In the genomic region with DNA sequence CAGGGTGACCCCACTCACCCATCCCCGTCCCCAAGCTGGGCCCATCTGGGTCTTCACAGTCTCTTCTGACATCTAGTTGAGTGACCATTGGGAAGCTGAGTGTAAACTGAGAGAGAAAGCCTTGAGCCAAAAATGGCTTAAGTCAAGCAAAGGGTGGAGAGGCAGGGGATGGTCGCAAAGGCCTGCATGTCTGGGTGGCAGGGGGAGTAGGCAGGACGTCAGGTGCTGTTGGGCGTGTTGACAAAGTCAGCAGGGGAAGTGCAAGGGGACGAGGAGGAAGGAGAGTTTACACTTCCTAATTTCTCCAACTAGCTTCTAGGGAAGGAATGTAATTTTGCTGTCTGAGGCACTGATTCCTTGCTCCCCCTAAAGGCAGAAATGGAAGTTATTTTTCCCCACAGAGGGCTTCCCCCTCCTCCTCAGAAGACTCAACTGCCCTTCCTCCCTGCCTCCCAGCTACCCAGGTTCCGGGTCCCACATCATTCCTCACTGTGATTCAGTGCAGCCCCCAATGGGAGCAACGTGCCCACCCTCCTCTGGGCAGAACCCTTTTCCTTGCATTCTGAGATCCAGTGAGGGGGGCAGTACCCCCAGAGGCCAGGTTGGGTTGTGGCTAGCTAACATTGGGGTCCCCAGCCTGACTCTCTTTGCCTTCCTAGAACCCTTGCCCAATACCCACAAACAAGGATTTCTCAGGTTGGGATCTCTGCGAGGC, we compare ENCODE assay signal across 8 cellular contexts. TPM values are rescaled to one million over a fixed set of nuclear protein-coding genes. Genes with fewer than 3 reads are reported as not detected.
A peak's percentile ranks its signal among the peaks of the same experiment; 100 is the strongest.
DNase-seq lines count a peak whose midpoint lies in the region; ATAC-seq, FAIRE-seq and TF ChIP-seq lines count a peak whose summit lies in the region.

No MANE protein-coding gene starts in this region.

- peak; percentile 83 for FAIRE-seq in astrocyte (lab: Jason Lieb, UNC)

- no peak overlapping the region for H3K27ac Mint-ChIP-seq in astrocyte (ENCODE audit: unreplicated experiment)
- no peak overlapping the region for H3K27ac Mint-ChIP-seq in stimulated activated naive CD8-positive, alpha-beta T cell treated with anti-CD3 and anti-CD28 coated beads, Interleukin-15, amount 100 ng/mL, for 72 hours

- H3K27me3 Mint-ChIP-seq in astrocyte (ENCODE audit: low read depth, unreplicated experiment), result peaks cover 61% of the 10 kb centered on the region
- peaks cover 85% of the 10 kb centered on the region for H3K27me3 Mint-ChIP-seq in stimulated activated naive CD8-positive, alpha-beta T cell treated with anti-CD3 and anti-CD28 coated beads, Interleukin-15, amount 100 ng/mL, for 72 hours
- peaks cover 64% of the 10 kb centered on the region for H3K27me3 Mint-ChIP-seq in activated T-cell treated with anti-CD3 and anti-CD28 coated beads, Interleukin-2, amount 50 U/mL, for 4 hours (ENCODE audit: low read depth)

- no peak overlapping the region for H3K4me3 ChIP-seq in astrocyte (ENCODE audit: insufficient read depth, low read depth, low read length)

- H3K4me2 ChIP-seq in astrocyte (ENCODE audit: low read length), result no peak overlapping the region

- H3K27me3 ChIP-seq in astrocyte (ENCODE audit: insufficient read depth, low read length), result peaks cover 6% of the 10 kb centered on the region

- DNase-seq in AG08396 (ENCODE audit: low spot score), result peak; percentile 66
- peak; percentile 16 for DNase-seq in HT-29 (ENCODE audit: low spot score)
- DNase-seq in astrocyte (ENCODE audit: low read depth), result peak; percentile 6
- peak; percentile 64 for DNase-seq in left kidney (ENCODE audit: low read depth, low spot score)
- DNase-seq in stimulated activated naive CD8-positive, alpha-beta T cell treated with anti-CD3 and anti-CD28 coated beads, Interleukin-15, amount 100 ng/mL, for 72 hours, result no peak
- DNase-seq in activated T-cell treated with anti-CD3 and anti-CD28 coated beads, Interleukin-2, amount 50 U/mL, for 4 hours, result no peak
- DNase-seq in NCI-H345 (lab: John Stamatoyannopoulos, UW), result no peak

- peak; percentile 42 for TF ChIP-seq CTCF in astrocyte (IDR thresholded peaks at IDR 0.05; ENCODE audit: insufficient read depth, low read depth, low read length)

- H4K20me1 ChIP-seq in astrocyte (ENCODE audit: insufficient read depth, low read length), result peaks cover 10% of the 10 kb centered on the region

- H3K4me3 Mint-ChIP-seq in astrocyte (ENCODE audit: unreplicated experiment), result no peak overlapping the region
- no peak overlapping the region for H3K4me3 Mint-ChIP-seq in stimulated activated naive CD8-positive, alpha-beta T cell treated with anti-CD3 and anti-CD28 coated beads, Interleukin-15, amount 100 ng/mL, for 72 hours
- H3K4me3 Mint-ChIP-seq in activated T-cell treated with anti-CD3 and anti-CD28 coated beads, Interleukin-2, amount 50 U/mL, for 4 hours, result no peak overlapping the region

- no peak overlapping the region for H3K27ac ChIP-seq in astrocyte (ENCODE audit: low read depth, low read length)

- H3K9me3 ChIP-seq in astrocyte (ENCODE audit: insufficient read depth, low read depth, low read length), result no peaks in the 10 kb centered on the region

- H3K9me3 Mint-ChIP-seq in astrocyte (ENCODE audit: unreplicated experiment), result no peaks in the 10 kb centered on the region
- H3K9me3 Mint-ChIP-seq in stimulated activated naive CD8-positive, alpha-beta T cell treated with anti-CD3 and anti-CD28 coated beads, Interleukin-15, amount 100 ng/mL, for 72 hours, result no peaks in the 10 kb centered on the region
- H3K9me3 Mint-ChIP-seq in activated T-cell treated with anti-CD3 and anti-CD28 coated beads, Interleukin-2, amount 50 U/mL, for 4 hours, result no peaks in the 10 kb centered on the region

- no peak overlapping the region for H3K9ac ChIP-seq in astrocyte (ENCODE audit: low read length)

- H3K4me1 ChIP-seq in astrocyte (ENCODE audit: insufficient read depth, low read length), result peaks cover 11% of the 10 kb centered on the region

- H3K4me1 Mint-ChIP-seq in astrocyte (ENCODE audit: low read depth, unreplicated experiment), result peaks cover 13% of the 10 kb centered on the region
- H3K4me1 Mint-ChIP-seq in stimulated activated naive CD8-positive, alpha-beta T cell treated with anti-CD3 and anti-CD28 coated beads, Interleukin-15, amount 100 ng/mL, for 72 hours, result peaks cover 26% of the 10 kb centered on the region
- peaks cover 8% of the 10 kb centered on the region for H3K4me1 Mint-ChIP-seq in activated T-cell treated with anti-CD3 and anti-CD28 coated beads, Interleukin-2, amount 50 U/mL, for 4 hours (ENCODE audit: low read depth)

- H3K36me3 Mint-ChIP-seq in astrocyte (ENCODE audit: low read depth, unreplicated experiment), result peaks cover 3% of the 10 kb centered on the region
- H3K36me3 Mint-ChIP-seq in activated T-cell treated with anti-CD3 and anti-CD28 coated beads, Interleukin-2, amount 50 U/mL, for 4 hours (ENCODE audit: insufficient read depth), result no peaks in the 10 kb centered on the region

- no peak overlapping the region for H2AFZ ChIP-seq in astrocyte (ENCODE audit: low read depth, low read length)

- ATAC-seq in stimulated activated naive CD8-positive, alpha-beta T cell treated with anti-CD3 and anti-CD28 coated beads, Interleukin-15, amount 100 ng/mL, for 72 hours, result no peak
- ATAC-seq in HG03025 (IDR thresholded peaks at IDR 0.05; ENCODE audit: low FRiP score, unreplicated experiment), result no peak
- ATAC-seq in activated T-cell treated with anti-CD3 and anti-CD28 coated beads, Interleukin-2, amount 50 U/mL, for 4 hours, result no peak

- no peaks in the 10 kb centered on the region for H3K36me3 ChIP-seq in astrocyte (ENCODE audit: insufficient read depth, low read length)

- no peaks in the 10 kb centered on the region for H3K79me2 ChIP-seq in astrocyte (ENCODE audit: insufficient read depth, low read length)

RNA-seq across cellular contexts. Expression of a gene that starts 1.2 kb away (rescaled TPM):
- total RNA-seq in HT-29 (2014; rRNA removed; shearing (Covaris generic)), result 0.89 TPM in 1 of 2 replicates, not detected in the other
- total RNA-seq in astrocyte, result 2.2 and 5.7 TPM in 2 replicates
- under 1 TPM in 1 of 3 donors, not detected in 2; 0.10 TPM for total RNA-seq in activated T-cell treated with anti-CD3 and anti-CD28 coated beads, Interleukin-2, amount 50 U/mL, for 4 hours

RNA-seq across cellular contexts. Expression of a gene that starts 40.5 kb away (rescaled TPM):
- total RNA-seq in HT-29 (2014; rRNA removed; shearing (Covaris generic)), result not detected in 2 replicates
- total RNA-seq in astrocyte, result not detected in 2 replicates
- total RNA-seq in activated T-cell treated with anti-CD3 and anti-CD28 coated beads, Interleukin-2, amount 50 U/mL, for 4 hours, result not detected

RNA-seq across cellular contexts. Expression of a gene that starts 49.3 kb away (rescaled TPM):
- not detected in 2 replicates for total RNA-seq in HT-29 (2014; rRNA removed; shearing (Covaris generic))
- not detected in 2 replicates for total RNA-seq in astrocyte
- total RNA-seq in activated T-cell treated with anti-CD3 and anti-CD28 coated beads, Interleukin-2, amount 50 U/mL, for 4 hours, result not detected

Comparison
In these comparisons a context has a peak if more than half of its experiments do, and no peak if none do; other contexts are left out.
1. DNase-seq: peak in AG08396 (single experiment), HT-29 (single experiment), astrocyte (single experiment) and left kidney (single experiment); none in stimulated activated naive CD8-positive, alpha-beta T cell treated with anti-CD3 and anti-CD28 coated beads, Interleukin-15, amount 100 ng/mL, for 72 hours (0 of 2), activated T-cell treated with anti-CD3 and anti-CD28 coated beads, Interleukin-2, amount 50 U/mL, for 4 hours (single experiment) and NCI-H345 (single experiment).